Comparison of ENCODE assay signal across 10 cellular contexts in genomic region chr11:61357233-61357893, GRCh38. TPM values are rescaled to one million over a fixed set of nuclear protein-coding genes. Genes with fewer than 3 reads are reported as not detected.
DNase-seq lines count a peak whose midpoint lies in the region; ATAC-seq and TF ChIP-seq lines count a peak whose summit lies in the region.
"Had no signal": no experiment of that assay in that cellular context is flagged by ENCODE, and none has a peak within 500 bp of the region (broad histone marks: within the 10 kb centered on the region; RNA-seq: fewer than 3 reads in every experiment).

No MANE protein-coding gene starts in this region.

- no peaks in the 10 kb centered on the region for H3K9me2 ChIP-seq in hepatocyte (replicated peaks; ENCODE audit: insufficient read depth)

- no peak overlapping the region for H3K18ac ChIP-seq in trophoblast cell (ENCODE audit: low read length)

- H3K4me3 ChIP-seq in trophoblast cell (ENCODE audit: low read depth, low read length), result no peak overlapping the region
- no peak overlapping the region for H3K4me3 ChIP-seq in hepatocyte

- H3K79me1 ChIP-seq in trophoblast cell (ENCODE audit: low read length), result peaks cover 8% of the 10 kb centered on the region

- no peak overlapping the region for H2AFZ ChIP-seq in trophoblast cell (ENCODE audit: insufficient read depth, low read length, poor library complexity)
- H2AFZ ChIP-seq in hepatocyte, result no peak overlapping the region

- TF ChIP-seq CTCF in glutamatergic neuron (IDR thresholded peaks at IDR 0.05; ENCODE audit: partially characterized antibody, unreplicated experiment), result no peak
- TF ChIP-seq CTCF in hepatocyte (IDR thresholded peaks at IDR 0.05; ENCODE audit: poor library complexity), result no peak
- TF ChIP-seq CTCF in osteocyte (IDR thresholded peaks at IDR 0.05), result no peak

- H3K9me3 Mint-ChIP-seq in memory B cell (no peaks in the 10 kb centered on the region), glutamatergic neuron (ENCODE audit: unreplicated experiment) (peaks cover 8% of the 10 kb centered on the region), osteocyte (ENCODE audit: unreplicated experiment) (no peaks in the 10 kb centered on the region)
- H3K9me3 Mint-ChIP-seq: activated CD4-positive, alpha-beta memory T cell treated with anti-CD3 and anti-CD28 coated beads, Interleukin-2, amount 10 ng/mL, durations not matched to agents 7 days and 5 days had no signal

- H3K14ac ChIP-seq in trophoblast cell (ENCODE audit: low read length), result no peak overlapping the region

- TF ChIP-seq POLR2A in GM18505 (IDR thresholded peaks at IDR 0.05; ENCODE audit: borderline replicate concordance, extremely low read depth, insufficient read depth, insufficient read length), result peak; percentile 44

- H3K9me3 ChIP-seq in trophoblast cell (ENCODE audit: insufficient read depth, low read depth, low read length) (no peaks in the 10 kb centered on the region), hepatocyte (ENCODE audit: low read depth) (no peaks in the 10 kb centered on the region)

- H3K27me3 ChIP-seq in trophoblast cell (ENCODE audit: insufficient read depth, low read length) (no peaks in the 10 kb centered on the region), hepatocyte (no peaks in the 10 kb centered on the region)

- peaks cover 5 to 6% of the 10 kb centered on the region in 2 experiments for H3K4me1 ChIP-seq in trophoblast cell (ENCODE audit: control insufficient read depth in 1 of 2, insufficient read depth in 2 of 2, low read length in 2 of 2)
- no peaks in the 10 kb centered on the region for H3K4me1 ChIP-seq in hepatocyte (ENCODE audit: insufficient read depth)

- H3K36me3 ChIP-seq in trophoblast cell (ENCODE audit: control insufficient read depth in 1 of 2, insufficient read depth in 2 of 2, low read length in 2 of 2) (peaks cover 6 to 12% of the 10 kb centered on the region in 2 experiments), hepatocyte (replicated peaks; ENCODE audit: insufficient read depth, low read depth) (no peaks in the 10 kb centered on the region)

- H4K20me1 ChIP-seq in hepatocyte (ENCODE audit: insufficient read depth, poor library complexity, severe bottlenecking), result no peaks in the 10 kb centered on the region

- H3K79me2 ChIP-seq in trophoblast cell (ENCODE audit: control insufficient read depth, insufficient read depth, low read length, poor library complexity) (peaks cover 9% of the 10 kb centered on the region), hepatocyte (peaks cover 18% of the 10 kb centered on the region)

- H2BK12ac ChIP-seq in trophoblast cell (ENCODE audit: low read length), result no peak overlapping the region

- no peak overlapping the region for H4K12ac ChIP-seq in trophoblast cell (ENCODE audit: low read depth, low read length)

- H2BK5ac ChIP-seq in trophoblast cell (ENCODE audit: low read depth, low read length, poor library complexity), result no peak overlapping the region

- H3K27me3 Mint-ChIP-seq in memory B cell, result no peaks in the 10 kb centered on the region
- H3K27me3 Mint-ChIP-seq in glutamatergic neuron (ENCODE audit: unreplicated experiment), result no peaks in the 10 kb centered on the region
- no peaks in the 10 kb centered on the region for H3K27me3 Mint-ChIP-seq in osteocyte (ENCODE audit: unreplicated experiment)
- H3K27me3 Mint-ChIP-seq: activated CD4-positive, alpha-beta memory T cell treated with anti-CD3 and anti-CD28 coated beads, Interleukin-2, amount 10 ng/mL, durations not matched to agents 7 days and 5 days had no signal

- H3K27ac ChIP-seq in trophoblast cell (ENCODE audit: low read depth, low read length) (no peak overlapping the region), hepatocyte (no peak overlapping the region)

- H3K4me2 ChIP-seq in trophoblast cell (ENCODE audit: low read length) (no peak overlapping the region), hepatocyte (no peak overlapping the region)

- no peak overlapping the region for H3K23ac ChIP-seq in trophoblast cell (ENCODE audit: low read length)

- no CpG with 5 or more reads among the region's 9 CpGs for WGBS in trophoblast cell (ENCODE audit: extremely low coverage, insufficient coverage, insufficient read length)
- 95% methylated on average over 9 of the region's 9 CpGs for WGBS in hepatocyte (ENCODE audit: low lambda C conversion rate, missing lambda C conversion rate)

- peak overlapping the region; percentile 98 for H3K27ac Mint-ChIP-seq in memory B cell
- no peak overlapping the region for H3K27ac Mint-ChIP-seq in glutamatergic neuron (ENCODE audit: unreplicated experiment)
- H3K27ac Mint-ChIP-seq in osteocyte (ENCODE audit: unreplicated experiment), result no peak overlapping the region
- H3K27ac Mint-ChIP-seq: activated CD4-positive, alpha-beta memory T cell treated with anti-CD3 and anti-CD28 coated beads, Interleukin-2, amount 10 ng/mL, durations not matched to agents 7 days and 5 days had no signal

- peaks cover 50% of the 10 kb centered on the region for H3K4me1 Mint-ChIP-seq in memory B cell
- H3K4me1 Mint-ChIP-seq in glutamatergic neuron (ENCODE audit: low read depth, unreplicated experiment), result peaks cover 3% of the 10 kb centered on the region
- H3K4me1 Mint-ChIP-seq in osteocyte (ENCODE audit: unreplicated experiment), result peaks cover 12% of the 10 kb centered on the region

- H3K36me3 Mint-ChIP-seq in memory B cell (peaks cover 19% of the 10 kb centered on the region), glutamatergic neuron (ENCODE audit: unreplicated experiment) (no peaks in the 10 kb centered on the region), osteocyte (ENCODE audit: unreplicated experiment) (peaks cover 13% of the 10 kb centered on the region)

- H2BK120ac ChIP-seq in trophoblast cell (ENCODE audit: insufficient read depth, low read length, poor library complexity), result no peak overlapping the region

- H3K9ac ChIP-seq in trophoblast cell (ENCODE audit: low read length), result no peak overlapping the region

- H3K4ac ChIP-seq in trophoblast cell (ENCODE audit: low read depth, low read length), result no peak overlapping the region

- ATAC-seq in GM18505 (IDR thresholded peaks at IDR 0.05; ENCODE audit: unreplicated experiment) (peak; percentile 44), GM21737 (IDR thresholded peaks at IDR 0.05; ENCODE audit: unreplicated experiment) (peak; percentile 45), memory B cell (ENCODE audit: low read depth) (peak; percentile 77)

- H2AK5ac ChIP-seq in trophoblast cell (ENCODE audit: low read length), result no peak overlapping the region

- H4K91ac ChIP-seq in trophoblast cell (ENCODE audit: low read depth, low read length), result no peak overlapping the region

- H4K8ac ChIP-seq in trophoblast cell (ENCODE audit: low read depth, low read length), result no peak overlapping the region

- H3K4me3 Mint-ChIP-seq in memory B cell, result peak overlapping the region; percentile 92
- no peak overlapping the region for H3K4me3 Mint-ChIP-seq in glutamatergic neuron (ENCODE audit: unreplicated experiment)
- H3K4me3 Mint-ChIP-seq in osteocyte (ENCODE audit: unreplicated experiment), result no peak overlapping the region
- H3K4me3 Mint-ChIP-seq: activated CD4-positive, alpha-beta memory T cell treated with anti-CD3 and anti-CD28 coated beads, Interleukin-2, amount 10 ng/mL, durations not matched to agents 7 days and 5 days had no signal

- DNase-seq in Kasumi-1 (lab: John Stamatoyannopoulos, UW) (peak; percentile 68 to 69), memory B cell (ENCODE audit: low spot score in 2 of 2) (peak; percentile 59 to 81), glutamatergic neuron (no peak), trophoblast cell (no peak), hepatocyte (ENCODE audit: low spot score) (no peak), osteocyte (ENCODE audit: extremely low spot score, unreplicated experiment) (no peak)
- DNase-seq: activated CD4-positive, alpha-beta memory T cell treated with anti-CD3 and anti-CD28 coated beads, Interleukin-2, amount 10 ng/mL, durations not matched to agents 7 days and 5 days; NCI-H187 treated with DMSO at 0.1 percent for 48 hours had no signal

RNA-seq across cellular contexts. Expression of gene CYB561A3, which starts 4.3 kb away (rescaled TPM):
- total RNA-seq in glutamatergic neuron (ENCODE audit: unreplicated experiment) (20.6 TPM), hepatocyte (34.8 and 37.2 TPM in 2 replicates), osteocyte (49.5 and 57.0 TPM in 2 replicates)
- polyA plus RNA-seq in trophoblast cell (2013), result 17.9 and 19.0 TPM in 2 replicates
- 31.5 and 35.9 TPM in 2 replicates for polyA plus RNA-seq in hepatocyte

RNA-seq across cellular contexts. Expression of gene TMEM138, which starts 4.8 kb away (rescaled TPM):
- total RNA-seq in glutamatergic neuron (ENCODE audit: unreplicated experiment) (23.3 TPM), hepatocyte (26.4 and 32.8 TPM in 2 replicates), osteocyte (49.4 and 51.3 TPM in 2 replicates)
- polyA plus RNA-seq in trophoblast cell (2013), result 45.9 and 49.0 TPM in 2 replicates
- 36.5 and 48.6 TPM in 2 replicates for polyA plus RNA-seq in hepatocyte

RNA-seq across cellular contexts. Expression of gene TKFC, which starts 24.3 kb away (rescaled TPM):
- total RNA-seq in glutamatergic neuron (ENCODE audit: unreplicated experiment) (59.6 TPM), hepatocyte (41.5 and 42.3 TPM in 2 replicates), osteocyte (41.7 and 46.3 TPM in 2 replicates)
- polyA plus RNA-seq in trophoblast cell (2013), result 12.5 and 12.7 TPM in 2 replicates
- polyA plus RNA-seq in hepatocyte, result 98.4 and 104 TPM in 2 replicates

RNA-seq across cellular contexts. Expression of gene DDB1, which starts 24.5 kb away (rescaled TPM):
- 259 TPM for total RNA-seq in glutamatergic neuron (ENCODE audit: unreplicated experiment)
- polyA plus RNA-seq in trophoblast cell (2013), result 192 and 206 TPM in 2 replicates
- 207 and 215 TPM in 2 replicates for total RNA-seq in hepatocyte
- 166 and 177 TPM in 2 replicates for polyA plus RNA-seq in hepatocyte
- total RNA-seq in osteocyte, result 259 and 266 TPM in 2 replicates

RNA-seq across cellular contexts. Expression of gene TMEM216, which starts 35.0 kb away (rescaled TPM):
- total RNA-seq in glutamatergic neuron (ENCODE audit: unreplicated experiment) (7.8 TPM), hepatocyte (26.9 and 28.7 TPM in 2 replicates), osteocyte (11.3 and 11.4 TPM in 2 replicates)
- 12.5 and 14.4 TPM in 2 replicates for polyA plus RNA-seq in trophoblast cell (2013)
- polyA plus RNA-seq in hepatocyte, result 20.5 and 21.1 TPM in 2 replicates

Comparison
In these comparisons a context has a peak if more than half of its experiments do, and no peak if none do; other contexts are left out.
1. DNase-seq: peak in Kasumi-1 (2 of 2) and memory B cell (2 of 2); none in glutamatergic neuron (single experiment), trophoblast cell (0 of 2), hepatocyte (single experiment) and osteocyte (single experiment).
2. Peak in every context shown above with its lines, with median percentiles within 50 percentile points of each other: ATAC-seq.